In the genomic region with DNA sequence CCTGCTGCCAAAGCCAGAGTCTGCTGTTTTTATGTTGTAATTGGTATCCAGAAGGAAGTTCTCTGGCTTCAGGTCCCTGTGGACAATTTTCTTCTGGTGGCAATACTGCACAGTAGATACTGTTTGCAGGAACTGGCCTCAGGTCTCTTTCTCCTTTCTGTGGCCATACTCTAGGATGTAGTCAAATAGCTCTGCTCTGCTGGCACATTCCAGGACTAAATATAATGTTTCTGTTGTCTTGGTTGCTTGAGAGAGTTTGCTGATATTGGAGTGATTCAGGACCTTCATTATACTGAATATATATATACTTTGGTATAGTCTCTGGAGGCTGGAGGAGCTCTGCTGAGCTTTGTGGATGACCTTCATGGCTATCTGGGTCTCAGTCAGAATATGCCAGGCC, we compare ENCODE assay signal across 20 cellular contexts. TPM values are rescaled to one million over a fixed set of nuclear protein-coding genes. Genes with fewer than 3 reads are reported as not detected.
DNase-seq lines count a peak whose midpoint lies in the region; ATAC-seq and TF ChIP-seq lines count a peak whose summit lies in the region.
"Had no signal": no experiment of that assay in that cellular context is flagged by ENCODE, and none has a peak within 500 bp of the region (broad histone marks: within the 10 kb centered on the region; RNA-seq: fewer than 3 reads in every experiment).

No MANE protein-coding gene starts in this region.

- H3K9me3 ChIP-seq in Panc1 (ENCODE audit: control insufficient read depth, insufficient read depth, low read depth, low read length) (no peaks in the 10 kb centered on the region), psoas muscle (no peaks in the 10 kb centered on the region)

- in situ Hi-C loops in Panc1 (cut with HindIII; ENCODE audit: low pct_unique_long_range_greater_than_20kb, low sequenced_read_pairs), result no loop called here

- H3K4me3 Mint-ChIP-seq in CD14-positive monocyte (no peak overlapping the region), GM23338 (no peak overlapping the region)
- H3K4me3 Mint-ChIP-seq in activated CD4-positive, alpha-beta memory T cell treated with anti-CD3 and anti-CD28 coated beads for 36 hours, result no peak overlapping the region

- H3K36me3 Mint-ChIP-seq in CD14-positive monocyte (peaks cover 9 to 31% of the 10 kb centered on the region in 2 donors), GM23338 (ENCODE audit: low read depth) (peaks cover 60% of the 10 kb centered on the region)
- H3K36me3 Mint-ChIP-seq in activated CD4-positive, alpha-beta memory T cell treated with anti-CD3 and anti-CD28 coated beads for 36 hours, result peaks cover 10% of the 10 kb centered on the region

- H3K4me2 ChIP-seq in GM23338, result no peak overlapping the region

- H3K27me3 ChIP-seq in Panc1 (ENCODE audit: control insufficient read depth, insufficient read depth, low read length) (no peaks in the 10 kb centered on the region), psoas muscle (ENCODE audit: insufficient read depth in 3 of 3, low read length in 2 of 3) (no peaks in the 10 kb centered on the region), GM23338 (ENCODE audit: insufficient read depth) (no peaks in the 10 kb centered on the region)
- H3K27me3 ChIP-seq: MG63, SJCRH30 had no signal

- POLR2A ChIA-PET in Panc1 (lab: Charles Lee), result no interaction called here
- POLR2A ChIA-PET in activated CD4-positive, alpha-beta memory T cell treated with anti-CD3 and anti-CD28 coated beads for 36 hours (lab: Charles Lee), result interaction anchor here (0.5 kb wide), 1 partner anchor 15 kb away, joined by 3 read pairs; no protein-coding TSS in a partner anchor

- 0 out of 2 replicates have a peak, but pooled peaks cover 5% of the 10 kb centered on the region for H3K9me2 ChIP-seq in GM23338 (ENCODE audit: insufficient read depth)

- CTCF ChIA-PET in Panc1 (lab: Charles Lee), result no interaction called here
- CTCF ChIA-PET in activated CD4-positive, alpha-beta memory T cell treated with anti-CD3 and anti-CD28 coated beads for 36 hours (lab: Charles Lee), result interaction anchor here (1.2 to 1.3 kb wide), 2 partner anchors 10 to 69 kb away, joined by 3 to 4 read pairs; no protein-coding TSS in a partner anchor

- no peak for DNase-seq in CD14-positive monocyte (ENCODE audit: low spot score)
- DNase-seq in Panc1 (ENCODE audit: low read depth, low spot score), result no peak
- peak; percentile 52 for DNase-seq in foreskin melanocyte
- no peak for DNase-seq in psoas muscle
- no peak for DNase-seq in activated CD4-positive, alpha-beta memory T cell treated with anti-CD3 and anti-CD28 coated beads for 36 hours
- DNase-seq in GM23338 (ENCODE audit: low spot score), result no peak
- no peak for DNase-seq in retina
- DNase-seq: C1 segment of cervical spinal cord, DMS79 treated with DMSO at 0.1 percent for 48 hours, H7, Kasumi-1, MG63, NCI-H1048, NCI-H1436 treated with DMSO at 0.1 percent for 48 hours, NCI-H2029 treated with DMSO at 0.1 percent for 48 hours, NCI-H2171, NCI-H526, PC-3, SJCRH30 had no signal

- H3F3A ChIP-seq in GM23338 (replicated peaks; ENCODE audit: low read depth), result no peaks in the 10 kb centered on the region

- H2AFZ ChIP-seq in GM23338, result no peak overlapping the region

- peaks cover 69% of the 10 kb centered on the region for H4K20me1 ChIP-seq in GM23338 (replicated peaks; ENCODE audit: insufficient read depth)

- H3K4me3 ChIP-seq in Panc1 (ENCODE audit: low read depth in 2 of 2, low read length in 2 of 2) (no peak overlapping the region), psoas muscle (peak overlapping the region; percentile 14), GM23338 (no peak overlapping the region)
- H3K4me3 ChIP-seq: MG63, SJCRH30 had no signal

- H3K4me1 ChIP-seq in Panc1 (ENCODE audit: control insufficient read depth, insufficient read depth, low read length), result no peaks in the 10 kb centered on the region
- H3K4me1 ChIP-seq in psoas muscle, result peaks cover 67% of the 10 kb centered on the region
- peaks cover 12% of the 10 kb centered on the region for H3K4me1 ChIP-seq in GM23338 (ENCODE audit: insufficient read depth)
- H3K4me1 ChIP-seq: SJCRH30 had no signal

- H3K4me1 Mint-ChIP-seq in CD14-positive monocyte (peaks cover 50% of the 10 kb centered on the region), GM23338 (peaks cover 13% of the 10 kb centered on the region; the same call in 2 of the 3 replicates)
- peaks cover 49% of the 10 kb centered on the region for H3K4me1 Mint-ChIP-seq in activated CD4-positive, alpha-beta memory T cell treated with anti-CD3 and anti-CD28 coated beads for 36 hours (ENCODE audit: low read depth)

- ATAC-seq in Panc1 (peak; percentile 44; the same call in 1 of the 2 replicates), psoas muscle (peak in 2 of 4 donors; percentile 22 to 24), GM23338 (no peak)
- ATAC-seq: PC-3 had no signal

- H3K27ac Mint-ChIP-seq in CD14-positive monocyte (peak overlapping the region in 5 of 7 donors; percentile 23 to 84 (median 60)), GM23338 (no peak overlapping the region)
- H3K27ac Mint-ChIP-seq in activated CD4-positive, alpha-beta memory T cell treated with anti-CD3 and anti-CD28 coated beads for 36 hours, result no peak overlapping the region

- no peak for TF ChIP-seq CTCF in CD14-positive monocyte (IDR thresholded peaks at IDR 0.05)
- TF ChIP-seq CTCF in Panc1 (IDR thresholded peaks at IDR 0.05), result no peak
- TF ChIP-seq CTCF in psoas muscle (IDR thresholded peaks at IDR 0.05), result no peak
- TF ChIP-seq CTCF in GM23338 (conservative IDR thresholded peaks at IDR 0.05; ENCODE audit: low read depth in 2 of 2), result no peak

- H3K27ac ChIP-seq in Panc1 (ENCODE audit: low read length), result no peak overlapping the region
- H3K27ac ChIP-seq in psoas muscle, result peak overlapping the region; percentile 36
- H3K27ac ChIP-seq in GM23338 (ENCODE audit: low read depth), result no peak overlapping the region
- H3K27ac ChIP-seq: HL-60, SJCRH30 had no signal

- BruUV-seq in Panc1 (replicated peaks; lab: Mats Ljungman, UMichigan), result no TSS peak

- H3K36me3 ChIP-seq in Panc1 (ENCODE audit: control insufficient read depth, insufficient read depth, low read length), result no peaks in the 10 kb centered on the region
- peaks cover 0 to 2% of the 10 kb centered on the region in 2 donors for H3K36me3 ChIP-seq in psoas muscle (ENCODE audit: insufficient read depth in 1 of 2, low read depth in 1 of 2)
- H3K36me3 ChIP-seq in GM23338 (ENCODE audit: insufficient read depth), result no peaks in the 10 kb centered on the region

- intact Hi-C loops in CD14-positive monocyte (cut with micrococcal nuclease) (no loop called here), Panc1 (cut with micrococcal nuclease; ENCODE audit: unreplicated experiment) (no loop called here), psoas muscle (cut with DNase I) (no loop called here)
- intact Hi-C loops in activated CD4-positive, alpha-beta memory T cell treated with anti-CD3 and anti-CD28 coated beads for 36 hours (cut with micrococcal nuclease), result no loop called here

- H3K9me3 Mint-ChIP-seq in CD14-positive monocyte, result peaks cover 0 to under 1% (median 0%) of the 10 kb centered on the region in 7 donors
- H3K9me3 Mint-ChIP-seq in activated CD4-positive, alpha-beta memory T cell treated with anti-CD3 and anti-CD28 coated beads for 36 hours, result no peaks in the 10 kb centered on the region
- H3K9me3 Mint-ChIP-seq in GM23338, result peaks cover 15% of the 10 kb centered on the region

- peaks cover 100% of the 10 kb centered on the region for H3K79me2 ChIP-seq in GM23338 (replicated peaks; ENCODE audit: insufficient read depth)

- H3K27me3 Mint-ChIP-seq in CD14-positive monocyte (ENCODE audit: low read depth in 3 of 3), result peaks cover 0 to 2% (median 2%) of the 10 kb centered on the region in 3 donors
- H3K27me3 Mint-ChIP-seq in activated CD4-positive, alpha-beta memory T cell treated with anti-CD3 and anti-CD28 coated beads for 36 hours, result no peaks in the 10 kb centered on the region
- H3K27me3 Mint-ChIP-seq in GM23338 (ENCODE audit: insufficient read depth, low read depth, poor library complexity), result peaks cover 2% of the 10 kb centered on the region

TF ChIP-seq in GM23338, 12 proteins besides CTCF, POLR2A, EP300 and RAD21 (continues in another document):
- TF ChIP-seq, protein P1, sequence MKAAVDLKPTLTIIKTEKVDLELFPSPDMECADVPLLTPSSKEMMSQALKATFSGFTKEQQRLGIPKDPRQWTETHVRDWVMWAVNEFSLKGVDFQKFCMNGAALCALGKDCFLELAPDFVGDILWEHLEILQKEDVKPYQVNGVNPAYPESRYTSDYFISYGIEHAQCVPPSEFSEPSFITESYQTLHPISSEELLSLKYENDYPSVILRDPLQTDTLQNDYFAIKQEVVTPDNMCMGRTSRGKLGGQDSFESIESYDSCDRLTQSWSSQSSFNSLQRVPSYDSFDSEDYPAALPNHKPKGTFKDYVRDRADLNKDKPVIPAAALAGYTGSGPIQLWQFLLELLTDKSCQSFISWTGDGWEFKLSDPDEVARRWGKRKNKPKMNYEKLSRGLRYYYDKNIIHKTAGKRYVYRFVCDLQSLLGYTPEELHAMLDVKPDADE (IDR thresholded peaks at IDR 0.05), result no peak
- TF ChIP-seq POLR2AphosphoS5 (IDR thresholded peaks at IDR 0.05; ENCODE audit: low read depth), result no peak
- TF ChIP-seq CREB1 (CRISPR knock-in tag; IDR thresholded peaks at IDR 0.05; ENCODE audit: low read depth), result no peak
- TF ChIP-seq JUNB (IDR thresholded peaks at IDR 0.05; ENCODE audit: unreplicated experiment), result no peak
- TF ChIP-seq EZH2phosphoT487 (IDR thresholded peaks at IDR 0.05; ENCODE audit: unreplicated experiment), result no peak
- TF ChIP-seq ZNF114 (CRISPR knock-in tag; IDR thresholded peaks at IDR 0.05), result no peak

RNA-seq across cellular contexts. Expression of gene RAB7A, which starts 23.1 kb away (rescaled TPM):
- polyA plus RNA-seq in CD14-positive monocyte (100 to 1,000 TPM; 223 to 261 TPM), psoas muscle (100 to 1,000 TPM; 206 to 410 (median 369) TPM), GM23338 (2016; fragmentation: Nextera tagmentation; extraction: Ambion mirVana) (131 and 156 TPM in 2 replicates)
- total RNA-seq in Panc1 (2021; ENCODE audit: unreplicated experiment) (386 TPM), psoas muscle (100 to 1,000 TPM; 232 to 375 (median 284) TPM)
- polyA plus RNA-seq in Panc1 (2012; ENCODE audit: insufficient read length), result 429 TPM
- 100 to 1,000 TPM; 264 to 272 TPM for total RNA-seq in activated CD4-positive, alpha-beta memory T cell treated with anti-CD3 and anti-CD28 coated beads for 36 hours
- 79.5 and 89.8 TPM in 2 replicates for total RNA-seq in GM23338 (2014; rRNA removed; shearing (Covaris generic))

Comparison
In these comparisons a context has a peak if more than half of its experiments do, and no peak if none do; other contexts are left out.
1. H3K27ac Mint-ChIP-seq: peak in CD14-positive monocyte (5 of 7); none in activated CD4-positive, alpha-beta memory T cell treated with anti-CD3 and anti-CD28 coated beads for 36 hours (single experiment) and GM23338 (single experiment).